9 cellular contexts compared by ENCODE assay signal in genomic region chr5:76104027-76104426, GRCh38. TPM values are rescaled to one million over a fixed set of nuclear protein-coding genes. Genes with fewer than 3 reads are reported as not detected.
DNase-seq lines count a peak whose midpoint lies in the region; ATAC-seq, FAIRE-seq and TF ChIP-seq lines count a peak whose summit lies in the region.
"Had no signal": no experiment of that assay in that cellular context is flagged by ENCODE, and none has a peak within 500 bp of the region (broad histone marks: within the 10 kb centered on the region; RNA-seq: fewer than 3 reads in every experiment).

No MANE protein-coding gene starts in this region.

- no peak overlapping the region for H3K4me3 ChIP-seq in choroid plexus epithelial cell (ENCODE audit: low read depth, low read length)
- no peak overlapping the region for H3K4me3 ChIP-seq in pancreas
- H3K4me3 ChIP-seq in sigmoid colon: no peak overlapping the region

- TF ChIP-seq CTCF in choroid plexus epithelial cell (conservative IDR thresholded peaks at IDR 0.05; ENCODE audit: low read depth, low read length) (no peak), pancreas (IDR thresholded peaks at IDR 0.05) (no peak), sigmoid colon (IDR thresholded peaks at IDR 0.05) (no peak), CD14-positive monocyte (IDR thresholded peaks at IDR 0.05) (no peak)

- peaks cover 8 to 15% (median 11%) of the 10 kb centered on the region in 3 donors for H3K27me3 Mint-ChIP-seq in CD14-positive monocyte (ENCODE audit: low read depth in 3 of 3)

- H3K27ac Mint-ChIP-seq in CD14-positive monocyte: no peak overlapping the region

- no peak for TF ChIP-seq POLR2A in sigmoid colon (IDR thresholded peaks at IDR 0.05)

- FAIRE-seq in pancreas (lab: Jason Lieb, UNC): no peak

- peak; percentile 3 to 34 for DNase-seq in NOMO-1 (lab: John Stamatoyannopoulos, UW; ENCODE audit: unreplicated experiment in 2 of 2)
- no peak for DNase-seq in NOMO-1 treated with dmso at 0.1 percent for 144 hours (lab: John Stamatoyannopoulos, UW; ENCODE audit: unreplicated experiment)
- DNase-seq in RKO (ENCODE audit: low spot score): peak; percentile 47
- peak; percentile 33 for DNase-seq in choroid plexus epithelial cell (ENCODE audit: low read depth)
- DNase-seq in pancreas: peak in 5 of 6 donors; percentile 22 to 64 (median 43)
- DNase-seq in sigmoid colon: no peak
- DNase-seq in CD14-positive monocyte (ENCODE audit: low spot score): no peak
- DNase-seq: NCI-H345 had no signal

- H3K9me3 Mint-ChIP-seq in CD14-positive monocyte: peaks cover 0 to 2% (median 0%) of the 10 kb centered on the region in 7 donors

- intact Hi-C loops in pancreas (cut with DNase I): no loop called here
- intact Hi-C loops in sigmoid colon (cut with DNase I): no loop called here
- intact Hi-C loops in CD14-positive monocyte (cut with micrococcal nuclease): no loop called here

- ATAC-seq in pancreas: peak; percentile 55 to 77 (median 66)
- ATAC-seq in HG03378 (IDR thresholded peaks at IDR 0.05; ENCODE audit: unreplicated experiment): no peak

- H3K27me3 ChIP-seq in pancreas (no peaks in the 10 kb centered on the region), sigmoid colon (no peaks in the 10 kb centered on the region)

- H3K36me3 ChIP-seq in pancreas: no peaks in the 10 kb centered on the region
- no peaks in the 10 kb centered on the region for H3K36me3 ChIP-seq in sigmoid colon

- H3K9me3 ChIP-seq in pancreas (no peaks in the 10 kb centered on the region), sigmoid colon (no peaks in the 10 kb centered on the region)

- TF ChIP-seq EP300 in sigmoid colon (IDR thresholded peaks at IDR 0.05): no peak

- H3K27ac ChIP-seq in pancreas (no peak overlapping the region), sigmoid colon (no peak overlapping the region)

- no peaks in the 10 kb centered on the region for H3K36me3 Mint-ChIP-seq in CD14-positive monocyte

- H3K4me3 Mint-ChIP-seq in CD14-positive monocyte: no peak overlapping the region

- peaks cover 4% of the 10 kb centered on the region for H3K4me1 Mint-ChIP-seq in CD14-positive monocyte

- no peaks in the 10 kb centered on the region for H3K4me1 ChIP-seq in pancreas
- H3K4me1 ChIP-seq in sigmoid colon: no peaks in the 10 kb centered on the region

- 1 to 4% methylated on average over 2 of the region's 2 CpGs for WGBS in pancreas, 2 donors
- WGBS in sigmoid colon, 2 donors: 2 to 5% methylated on average over 2 of the region's 2 CpGs

RNA-seq across cellular contexts. Expression of gene SV2C, which starts 20.8 kb away (rescaled TPM):
- total RNA-seq in pancreas (under 1 TPM; 0.05 to 0.18 (median 0.07) TPM), sigmoid colon (under 1 TPM; 0.33 to 0.71 (median 0.62) TPM)
- polyA plus RNA-seq in pancreas (under 1 TPM in 1 of 2 donors, not detected in 1; 0.14 TPM), sigmoid colon (under 1 TPM in 1 of 3 donors, not detected in 2; 0.31 TPM), CD14-positive monocyte (under 1 TPM in 1 of 2 donors, not detected in 1; 0.02 TPM)

Comparison
In these comparisons a context has a peak if more than half of its experiments do, and no peak if none do; other contexts are left out.
1. DNase-seq: peak in NOMO-1 (2 of 2), RKO (single experiment), choroid plexus epithelial cell (single experiment) and pancreas (5 of 6); none in NOMO-1 treated with dmso at 0.1 percent for 144 hours (single experiment), sigmoid colon (single experiment) and CD14-positive monocyte (single experiment).